ENCODE assay signal across 31 cellular contexts in the genomic region with DNA sequence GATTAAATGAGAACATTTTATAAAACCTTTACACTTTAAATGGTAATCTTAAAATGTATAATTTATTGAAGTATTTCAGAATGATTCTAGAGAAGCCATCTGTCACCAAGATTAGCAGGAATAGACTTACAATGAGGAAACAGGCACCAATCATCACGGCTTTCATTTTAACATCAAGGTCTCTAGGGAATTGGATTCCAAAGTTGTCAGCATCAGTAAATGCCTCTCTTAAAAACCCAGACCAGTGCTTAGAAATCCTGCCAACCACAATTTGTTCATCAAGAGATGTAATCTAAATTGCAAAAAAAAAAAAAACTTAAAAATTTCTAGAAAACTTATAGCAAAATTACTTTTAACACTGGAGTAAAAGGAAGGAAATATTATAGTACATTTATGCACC. TPM values are rescaled to one million over a fixed set of nuclear protein-coding genes. Genes with fewer than 3 reads are reported as not detected.
"Had no signal": no experiment of that assay in that cellular context is flagged by ENCODE, and none has a peak within 500 bp of the region (broad histone marks: within the 10 kb centered on the region; RNA-seq: fewer than 3 reads in every experiment).

No MANE protein-coding gene starts in this region.

- H3K27ac Mint-ChIP-seq: activated CD4-positive, alpha-beta T cell treated with anti-CD3 and anti-CD28 coated beads for 36 hours; activated CD4-positive, alpha-beta T cell treated with anti-CD3 and anti-CD28 coated beads, Interleukin-2, amount 10 ng/mL, durations not matched to agents 7 days and 5 days; activated naive CD4-positive, alpha-beta T cell treated with anti-CD3 and anti-CD28 coated beads for 36 hours; activated T-helper 1 cell treated with anti-CD3 and anti-CD28 coated beads, Interleukin-12 subunit alpha, Interleukin-12 subunit beta, Interleukin-2, Interleukin-4 antibody, amounts not matched to agents 30 ng/mL and 10 ng/mL and 1 ng/mL, durations not matched to agents 14 hours and 24 hours and 36 hours; WTC11 had no signal

- H3K27me3 ChIP-seq: adrenal gland, body of pancreas, breast epithelium, MG63 had no signal

- DNase-seq: activated CD4-positive, alpha-beta T cell treated with anti-CD3 and anti-CD28 coated beads for 36 hours; activated CD4-positive, alpha-beta T cell treated with anti-CD3 and anti-CD28 coated beads, Interleukin-2, amount 10 ng/mL, durations not matched to agents 7 days and 5 days; activated CD4-positive, alpha-beta T cell treated with anti-CD3 and anti-CD28 coated beads, Interleukin-2, amount 50 U/mL, for 48 hours; activated CD8-positive, alpha-beta memory T cell treated with anti-CD3 and anti-CD28 coated beads, Interleukin-2, amount 50 U/mL, for 4 hours; activated gamma-delta T cell treated with Interleukin-2 at 50 U/mL for 16 hours; activated naive CD4-positive, alpha-beta T cell treated with anti-CD3 and anti-CD28 coated beads for 36 hours; activated T-cell treated with anti-CD3 and anti-CD28 coated beads for 4 hours; activated T-cell treated with anti-CD3 and anti-CD28 coated beads, Interleukin-2, amount 50 U/mL, for 4 hours; adrenal gland; body of pancreas; MG63; NCI-H1048; NCI-H1105 treated with DMSO at 0.1 percent for 48 hours; NCI-H1436; NCI-H1694; NCI-H1930; NCI-H2081 treated with DMSO at 0.1 percent for 48 hours; NCI-H345; NCI-H526 treated with DMSO at 0.1 percent for 48 hours; NCI-H774; RPMI8226; T1000 had no signal

- H3K36me3 ChIP-seq: adrenal gland, breast epithelium, MG63 had no signal

- H3K4me3 Mint-ChIP-seq: activated CD4-positive, alpha-beta T cell treated with anti-CD3 and anti-CD28 coated beads for 36 hours; activated CD4-positive, alpha-beta T cell treated with anti-CD3 and anti-CD28 coated beads, Interleukin-2, amount 10 ng/mL, durations not matched to agents 7 days and 5 days; activated naive CD4-positive, alpha-beta T cell treated with anti-CD3 and anti-CD28 coated beads for 36 hours; activated T-cell treated with anti-CD3 and anti-CD28 coated beads, Interleukin-2, amount 50 U/mL, for 4 hours; activated T-helper 1 cell treated with anti-CD3 and anti-CD28 coated beads, Interleukin-12 subunit alpha, Interleukin-12 subunit beta, Interleukin-2, Interleukin-4 antibody, amounts not matched to agents 30 ng/mL and 10 ng/mL and 1 ng/mL, durations not matched to agents 14 hours and 24 hours and 36 hours; WTC11 had no signal

- H3K9me3 Mint-ChIP-seq: activated T-helper 1 cell treated with anti-CD3 and anti-CD28 coated beads, Interleukin-12 subunit alpha, Interleukin-12 subunit beta, Interleukin-2, Interleukin-4 antibody, amounts not matched to agents 30 ng/mL and 10 ng/mL and 1 ng/mL, durations not matched to agents 14 hours and 24 hours and 36 hours had no signal

- H3K4me1 ChIP-seq: adrenal gland, body of pancreas, breast epithelium had no signal

- H3K9me3 ChIP-seq: adrenal gland, MG63 had no signal

- ATAC-seq: activated CD4-positive, alpha-beta T cell treated with anti-CD3 and anti-CD28 coated beads for 36 hours; activated CD4-positive, CD25-positive, alpha-beta regulatory T cell treated with anti-CD3 and anti-CD28 coated beads, Interleukin-2, amount 50 U/mL, for 24 hours; activated naive CD4-positive, alpha-beta T cell treated with anti-CD3 and anti-CD28 coated beads, Interleukin-2, amount 50 U/mL, for 72 hours; activated T-cell treated with anti-CD3 and anti-CD28 coated beads, Interleukin-2, amount 50 U/mL, for 4 hours; body of pancreas; Panc1; Right ventricle myocardium inferior; WTC11 had no signal

- H3K4me1 Mint-ChIP-seq: activated CD4-positive, alpha-beta T cell treated with anti-CD3 and anti-CD28 coated beads for 36 hours; activated CD4-positive, alpha-beta T cell treated with anti-CD3 and anti-CD28 coated beads, Interleukin-2, amount 10 ng/mL, durations not matched to agents 7 days and 5 days had no signal

- FAIRE-seq: astrocyte had no signal

- H3K27ac ChIP-seq: adrenal gland, body of pancreas, breast epithelium had no signal

- H3K4me3 ChIP-seq: adrenal gland, body of pancreas, breast epithelium, MG63 had no signal

RNA-seq across cellular contexts. Expression of a gene that starts 20.3 kb away (rescaled TPM):
- total RNA-seq: activated naive CD4-positive, alpha-beta T cell treated with anti-CD3 and anti-CD28 coated beads for 36 hours; activated naive CD4-positive, alpha-beta T cell treated with anti-CD3 and anti-CD28 coated beads, Interleukin-2, amount 50 U/mL, for 72 hours; activated T-helper 1 cell treated with anti-CD3 and anti-CD28 coated beads, Interleukin-12 subunit alpha, Interleukin-12 subunit beta, Interleukin-2, Interleukin-4 antibody, amounts not matched to agents 30 ng/mL and 10 ng/mL and 1 ng/mL, durations not matched to agents 14 hours and 24 hours and 36 hours; astrocyte; body of pancreas; NCI-H460; Right ventricle myocardium inferior had no signal
- polyA plus RNA-seq: adrenal gland had no signal
